ENCODE assay signal across 8 cellular contexts in genomic region chr12:70645494-70646317, GRCh38. TPM values are rescaled to one million over a fixed set of nuclear protein-coding genes. Genes with fewer than 3 reads are reported as not detected.
DNase-seq lines count a peak whose midpoint lies in the region; ATAC-seq and TF ChIP-seq lines count a peak whose summit lies in the region.

No MANE protein-coding gene starts in this region.

- peak overlapping the region; percentile 80 for H3K18ac ChIP-seq in mesendoderm (ENCODE audit: low read length)

- H3K27ac ChIP-seq in AG04450 (ENCODE audit: low read depth, low read length): peak overlapping the region; percentile 47
- peak overlapping the region; percentile 16; the same call in 1 of the 2 replicates for H3K27ac ChIP-seq in MM.1S (ENCODE audit: low read length)
- no peak overlapping the region for H3K27ac ChIP-seq in mesendoderm (ENCODE audit: low read depth, low read length)

- no peaks in the 10 kb centered on the region for H4K20me1 ChIP-seq in MM.1S (ENCODE audit: insufficient read depth, low read length)

- H3K4me2 ChIP-seq in MM.1S (ENCODE audit: low read depth, low read length): 0 out of 2 replicates have a peak overlapping the region, but pooled peaks have one; percentile 2
- H3K4me2 ChIP-seq in mesendoderm (ENCODE audit: low read length): no peak overlapping the region

- no peak overlapping the region for H2BK120ac ChIP-seq in mesendoderm (ENCODE audit: low read depth, low read length)

- WGBS in mesendoderm (ENCODE audit: extremely low coverage, insufficient coverage, low lambda C conversion rate): no CpG with 5 or more reads among the region's 10 CpGs

- H3F3A ChIP-seq in MM.1S (ENCODE audit: insufficient read depth, low read length): no peaks in the 10 kb centered on the region

- CTCF ChIA-PET in AG04450 (lab: Charles Lee): no interaction called here

- no peaks in the 10 kb centered on the region for H3K9me3 Mint-ChIP-seq in effector memory CD8-positive, alpha-beta T cell

- no peak overlapping the region for H3K23ac ChIP-seq in mesendoderm (ENCODE audit: low read length)

- H4K8ac ChIP-seq in mesendoderm (ENCODE audit: low read depth, low read length): no peak overlapping the region

- no peaks in the 10 kb centered on the region for H3K9me2 ChIP-seq in MM.1S (replicated peaks; ENCODE audit: insufficient read depth, low read length)

- no peak overlapping the region for H3K4ac ChIP-seq in mesendoderm (ENCODE audit: low read depth, low read length)

- in situ Hi-C loops in GM13977 (cut with MboI; ENCODE audit: low pct_unique_long_range_greater_than_20kb, low sequenced_read_pairs, unreplicated experiment): no loop called here

- H3K27me3 ChIP-seq in AG04450 (ENCODE audit: control insufficient read depth, insufficient read depth, low read length) (no peaks in the 10 kb centered on the region), MM.1S (replicated peaks; ENCODE audit: insufficient read depth, low read length) (no peaks in the 10 kb centered on the region), mesendoderm (ENCODE audit: insufficient read depth, low read length, poor library complexity) (no peaks in the 10 kb centered on the region)

- no peaks in the 10 kb centered on the region for H3K79me1 ChIP-seq in mesendoderm (ENCODE audit: low read length)

- H2BK15ac ChIP-seq in mesendoderm (replicated peaks; ENCODE audit: low read depth): no peak overlapping the region

- peak overlapping the region in 1 of 2 donors; percentile 69 for H3K27ac Mint-ChIP-seq in effector memory CD8-positive, alpha-beta T cell

- no peak overlapping the region for H3K4me3 Mint-ChIP-seq in effector memory CD8-positive, alpha-beta T cell

- H2BK5ac ChIP-seq in mesendoderm (ENCODE audit: low read length): no peak overlapping the region

- peak; percentile 44 for DNase-seq in AG04450 (ENCODE audit: low read depth, low spot score)
- peak; percentile 27 for DNase-seq in MM.1S
- DNase-seq in effector memory CD8-positive, alpha-beta T cell: peak in 1 of 3 experiments; percentile 4
- DNase-seq in mesendoderm: peak; percentile 65
- DNase-seq in OCI-M2 (lab: John Stamatoyannopoulos, UW; ENCODE audit: unreplicated experiment): no peak
- no peak for DNase-seq in GM13977 (ENCODE audit: low spot score)
- no peak for DNase-seq in NCI-H1930 (lab: John Stamatoyannopoulos, UW)

- H3K79me2 ChIP-seq in MM.1S (ENCODE audit: low read length): no peaks in the 10 kb centered on the region
- H3K79me2 ChIP-seq in mesendoderm (ENCODE audit: control insufficient read depth, insufficient read depth, low read length): no peaks in the 10 kb centered on the region

- no peak for TF ChIP-seq CTCF in AG04450 (IDR thresholded peaks at IDR 0.05; ENCODE audit: low read depth, low read length)
- TF ChIP-seq CTCF in MM.1S (IDR thresholded peaks at IDR 0.05; ENCODE audit: low read length): no peak
- no peak for TF ChIP-seq CTCF in GM13977 (IDR thresholded peaks at IDR 0.05; ENCODE audit: extremely low read depth, insufficient read depth, missing control alignments)

- H3K4me3 ChIP-seq in AG04450 (ENCODE audit: low read depth, low read length) (no peak overlapping the region; the same call in 1 of the 2 replicates), MM.1S (ENCODE audit: low read length) (no peak overlapping the region), mesendoderm (ENCODE audit: low read length) (no peak overlapping the region)

- H3K9me3 ChIP-seq in AG04450 (ENCODE audit: control insufficient read depth, insufficient read depth, low read length) (no peaks in the 10 kb centered on the region), MM.1S (replicated peaks; ENCODE audit: insufficient read depth, low read length) (no peaks in the 10 kb centered on the region)

- H3K4me1 ChIP-seq in MM.1S (ENCODE audit: low read length) (0 out of 2 replicates have a peak, but pooled peaks cover 11% of the 10 kb centered on the region), mesendoderm (ENCODE audit: control insufficient read depth, low read depth, low read length) (no peaks in the 10 kb centered on the region)

- H3K36me3 ChIP-seq in MM.1S (replicated peaks; ENCODE audit: insufficient read depth, low read length) (no peaks in the 10 kb centered on the region), mesendoderm (ENCODE audit: control insufficient read depth, insufficient read depth, low read length) (no peaks in the 10 kb centered on the region)

- POLR2A ChIA-PET in AG04450 (lab: Yijun Ruan, JAX): no interaction called here

- H3K4me1 Mint-ChIP-seq in effector memory CD8-positive, alpha-beta T cell (ENCODE audit: low read depth in 2 of 2): no peaks in the 10 kb centered on the region

- H3K36me3 Mint-ChIP-seq in effector memory CD8-positive, alpha-beta T cell (ENCODE audit: insufficient read depth): no peaks in the 10 kb centered on the region

- H3K9ac ChIP-seq in MM.1S (ENCODE audit: low read length) (no peak overlapping the region), mesendoderm (ENCODE audit: low read length) (no peak overlapping the region)

- H3K27me3 Mint-ChIP-seq in effector memory CD8-positive, alpha-beta T cell: peaks cover 0 to 8% of the 10 kb centered on the region in 2 donors

- no peak overlapping the region for H4K5ac ChIP-seq in mesendoderm (ENCODE audit: low read length)

- peak; percentile 87 for ATAC-seq in GM21737 (IDR thresholded peaks at IDR 0.05; ENCODE audit: unreplicated experiment)
- ATAC-seq in effector memory CD8-positive, alpha-beta T cell (replicated peaks): peak; percentile 46

- no peak overlapping the region for H2AK5ac ChIP-seq in mesendoderm (ENCODE audit: low read length)

- H3K56ac ChIP-seq in mesendoderm (ENCODE audit: low read length): no peak overlapping the region

- H2AFZ ChIP-seq in MM.1S (ENCODE audit: low read length): no peak overlapping the region

RNA-seq across cellular contexts. Expression of gene PTPRB, which starts 8.5 kb away (rescaled TPM):
- polyA plus RNA-seq in AG04450 (2011; rRNA removed): 0.02 and 0.04 TPM in 2 replicates
- not detected in 2 replicates for polyA minus RNA-seq in AG04450 (2011; rRNA and poly(A)+ RNA removed)
- 0.18 TPM for polyA plus RNA-seq in mesendoderm (2013, experiment 1 of 2)
- 0.21 TPM for polyA plus RNA-seq in mesendoderm (2013, experiment 2 of 2)

Comparison
In these comparisons a context has a peak if more than half of its experiments do, and no peak if none do; other contexts are left out.
1. DNase-seq: peak in AG04450 (single experiment), MM.1S (single experiment) and mesendoderm (single experiment); none in OCI-M2 (single experiment), GM13977 (single experiment) and NCI-H1930 (0 of 2).